ENCODE assay signal across 1 cellular context in the genomic region with DNA sequence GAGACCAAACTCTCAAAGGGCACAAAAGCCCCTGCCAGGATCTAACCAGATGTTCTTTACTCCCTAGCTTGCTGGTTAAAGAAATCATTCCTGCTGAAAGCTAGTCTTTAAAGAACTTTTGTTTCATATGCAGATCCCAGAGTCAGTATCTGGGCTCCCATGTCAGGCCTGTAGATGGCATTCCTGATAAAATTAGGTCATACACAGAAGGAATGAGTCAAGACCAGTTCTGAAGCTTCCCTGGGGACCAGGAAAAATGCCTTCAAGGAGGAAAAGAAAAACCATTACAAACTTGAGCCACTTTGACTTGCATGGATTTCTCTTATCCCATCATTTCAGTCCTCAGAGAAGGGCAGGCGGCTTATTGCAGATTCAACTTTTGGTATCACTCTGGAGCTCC.
TF ChIP-seq lines count a peak whose summit lies in the region.

No MANE protein-coding gene starts in this region.

TF ChIP-seq in H1, 55 proteins besides CTCF, POLR2A, EP300 and RAD21:
- TF ChIP-seq KDM1A (IDR thresholded peaks at IDR 0.05; ENCODE audit: borderline replicate concordance, low read length) (no peak), ATF2 (IDR thresholded peaks at IDR 0.05; ENCODE audit: low read length) (0 out of 2 replicates have a peak, but pooled peaks have one; percentile 26), YY1 (IDR thresholded peaks at IDR 0.05; ENCODE audit: low read depth, low read length) (no peak)
